ENCODE assay signal across 10 cellular contexts in genomic region chr19:17450264-17451075, GRCh38. TPM values are rescaled to one million over a fixed set of nuclear protein-coding genes. Genes with fewer than 3 reads are reported as not detected.
DNase-seq lines count a peak whose midpoint lies in the region; ATAC-seq, FAIRE-seq and TF ChIP-seq lines count a peak whose summit lies in the region.
"Had no signal": no experiment of that assay in that cellular context is flagged by ENCODE, and none has a peak within 500 bp of the region (broad histone marks: within the 10 kb centered on the region; RNA-seq: fewer than 3 reads in every experiment).

No MANE protein-coding gene starts in this region.

- WGBS in mesendoderm (ENCODE audit: extremely low coverage, insufficient coverage, low lambda C conversion rate), result no CpG with 5 or more reads among the region's 8 CpGs

- no peak for ATAC-seq in HG02884 (IDR thresholded peaks at IDR 0.05; ENCODE audit: unreplicated experiment)

- no peak for TF ChIP-seq CTCF in keratinocyte (optimal IDR thresholded peaks at IDR 0.05 in 1 of 3, IDR thresholded peaks at IDR 0.05 in 1 of 3, conservative IDR thresholded peaks at IDR 0.05 in 1 of 3; ENCODE audit: extremely low read depth in 1 of 3, insufficient read depth in 2 of 3, low read length in 3 of 3)

- H3K23ac ChIP-seq in mesendoderm (ENCODE audit: low read length), result no peak overlapping the region

- peak overlapping the region; percentile 62 for H3K4me2 ChIP-seq in keratinocyte (ENCODE audit: control insufficient read depth, extremely low read depth, insufficient read depth, low read depth, low read length)
- H3K4me2 ChIP-seq in mesendoderm (ENCODE audit: low read length), result no peak overlapping the region

- H3K18ac ChIP-seq in mesendoderm (ENCODE audit: low read length), result no peak overlapping the region

- H3K36me3 ChIP-seq in keratinocyte (ENCODE audit: control insufficient read depth in 2 of 2, extremely low read depth in 1 of 2, insufficient read depth in 2 of 2, low read length in 2 of 2), result no peaks in the 10 kb centered on the region
- H3K36me3 ChIP-seq in mesendoderm (ENCODE audit: control insufficient read depth, insufficient read depth, low read length), result no peaks in the 10 kb centered on the region

- no peaks in the 10 kb centered on the region for H3K79me2 ChIP-seq in keratinocyte (ENCODE audit: control insufficient read depth, insufficient read depth, low read length)
- H3K79me2 ChIP-seq in mesendoderm (ENCODE audit: control insufficient read depth, insufficient read depth, low read length), result no peaks in the 10 kb centered on the region

- H3K27ac ChIP-seq in keratinocyte (ENCODE audit: control insufficient read depth, insufficient read depth, low read length), result peak overlapping the region; percentile 58
- H3K27ac ChIP-seq in mesendoderm (ENCODE audit: low read depth, low read length), result no peak overlapping the region

- no peak overlapping the region for H4K5ac ChIP-seq in mesendoderm (ENCODE audit: low read length)

- no peak overlapping the region for H2BK5ac ChIP-seq in mesendoderm (ENCODE audit: low read length)

- H3K4ac ChIP-seq in mesendoderm (ENCODE audit: low read depth, low read length), result no peak overlapping the region

- no peaks in the 10 kb centered on the region for H3K9me1 ChIP-seq in keratinocyte (ENCODE audit: control insufficient read depth, extremely low read depth, insufficient read depth, low read length)

- H3K4me3 ChIP-seq in keratinocyte (ENCODE audit: control insufficient read depth in 2 of 3, extremely low read depth in 1 of 3, insufficient read depth in 2 of 3, low read depth in 1 of 3, low read length in 3 of 3) (peak overlapping the region in 1 of 3 experiments; percentile 10), mesendoderm (ENCODE audit: low read length) (no peak overlapping the region)

- peak overlapping the region; percentile 58 for H2AFZ ChIP-seq in keratinocyte (ENCODE audit: control insufficient read depth, low read length)

- H3K56ac ChIP-seq in mesendoderm (ENCODE audit: low read length), result no peak overlapping the region

- H3K9ac ChIP-seq in keratinocyte (ENCODE audit: control insufficient read depth, extremely low read depth, insufficient read depth, low read length) (peak overlapping the region; percentile 54), mesendoderm (ENCODE audit: low read length) (no peak overlapping the region)

- dilution Hi-C loops in keratinocyte (cut with MboI; ENCODE audit: extremely low pct_ligation_motif_present, low sequenced_read_pairs), result no loop called here

- H3K4me1 ChIP-seq in keratinocyte (ENCODE audit: control insufficient read depth, extremely low read depth, insufficient read depth, low read length), result peaks cover 10% of the 10 kb centered on the region
- H3K4me1 ChIP-seq in mesendoderm (ENCODE audit: control insufficient read depth, low read depth, low read length), result no peaks in the 10 kb centered on the region

- DNase-seq in stimulated activated naive CD4-positive, alpha-beta T cell treated with Interleukin-2 at 50 U/mL for 16 hours (lab: John Stamatoyannopoulos, UW), result peak; percentile 45
- no peak for DNase-seq in stimulated activated naive CD4-positive, alpha-beta T cell (lab: John Stamatoyannopoulos, UW)
- DNase-seq in activated CD4-positive, alpha-beta T cell treated with anti-CD3 and anti-CD28 coated beads for 24 hours (ENCODE audit: low read depth in 2 of 2), result peak; percentile 22 to 36
- DNase-seq in keratinocyte (ENCODE audit: low read depth, low spot score) (peak; percentile 96), mesendoderm (no peak), NCI-H2227 treated with DMSO at 0.1 percent for 48 hours (lab: John Stamatoyannopoulos, UW) (no peak), occipital lobe (lab: John Stamatoyannopoulos, UW) (no peak)

- H4K20me1 ChIP-seq in keratinocyte (ENCODE audit: control insufficient read depth, extremely low read depth, insufficient read depth, low read length), result no peaks in the 10 kb centered on the region

- no peaks in the 10 kb centered on the region for H3K9me3 ChIP-seq in keratinocyte (ENCODE audit: control insufficient read depth, low read depth, low read length)

- no peak overlapping the region for H2AK5ac ChIP-seq in mesendoderm (ENCODE audit: low read length)

- no peaks in the 10 kb centered on the region for H3K79me1 ChIP-seq in mesendoderm (ENCODE audit: low read length)

- FAIRE-seq in keratinocyte (lab: Jason Lieb, UNC), result peak; percentile 100

- H2BK15ac ChIP-seq in mesendoderm (replicated peaks; ENCODE audit: low read depth), result no peak overlapping the region

- no peak overlapping the region for H4K8ac ChIP-seq in mesendoderm (ENCODE audit: low read depth, low read length)

- no peak overlapping the region for H2BK120ac ChIP-seq in mesendoderm (ENCODE audit: low read depth, low read length)

- peaks cover 22% of the 10 kb centered on the region for H3K27me3 ChIP-seq in keratinocyte (ENCODE audit: control insufficient read depth, extremely low read depth, insufficient read depth, low read length)
- peaks cover 7% of the 10 kb centered on the region for H3K27me3 ChIP-seq in mesendoderm (ENCODE audit: insufficient read depth, low read length, poor library complexity)

RNA-seq across cellular contexts. Expression of gene TMEM221, which starts 2.0 kb away (rescaled TPM):
- 0.04 to 0.08 TPM (median 0.06 TPM) in 3 replicates for polyA plus RNA-seq in keratinocyte
- polyA plus RNA-seq in keratinocyte (2011; ENCODE audit: low read depth), result not detected
- polyA plus RNA-seq in keratinocyte (2011; cell fraction: cytosol; rRNA removed), result 0.04 and 0.09 TPM in 2 replicates
- 0.16 and 0.27 TPM in 2 replicates for polyA plus RNA-seq in keratinocyte (2011; cell fraction: nucleus; rRNA removed)
- 0.10 and 0.25 TPM in 2 replicates for polyA plus RNA-seq in keratinocyte (2012; ENCODE audit: low replicate concordance)
- 0.16 TPM in 1 of 3 replicates, not detected in the others for polyA minus RNA-seq in keratinocyte
- polyA minus RNA-seq in keratinocyte (2011; cell fraction: cytosol; rRNA and poly(A)+ RNA removed), result not detected
- not detected in 2 replicates for polyA minus RNA-seq in keratinocyte (2011; cell fraction: nucleus; rRNA and poly(A)+ RNA removed)
- 0.22 TPM for polyA plus RNA-seq in mesendoderm (2013, experiment 1 of 2)
- 0.25 TPM for polyA plus RNA-seq in mesendoderm (2013, experiment 2 of 2)
- total RNA-seq in occipital lobe, result 0.94 TPM
- total RNA-seq: dermis microvascular lymphatic vessel endothelial cell had no signal

RNA-seq across cellular contexts. Expression of gene NXNL1, which starts 10.3 kb away (rescaled TPM):
- not detected in 3 replicates for polyA plus RNA-seq in keratinocyte
- polyA plus RNA-seq in keratinocyte (2011; ENCODE audit: low read depth), result not detected
- polyA plus RNA-seq in keratinocyte (2011; cell fraction: cytosol; rRNA removed), result not detected in 2 replicates
- polyA plus RNA-seq in keratinocyte (2011; cell fraction: nucleus; rRNA removed), result not detected in 2 replicates
- not detected in 2 replicates for polyA plus RNA-seq in keratinocyte (2012; ENCODE audit: low replicate concordance)
- polyA minus RNA-seq in keratinocyte, result not detected in 3 replicates
- polyA minus RNA-seq in keratinocyte (2011; cell fraction: cytosol; rRNA and poly(A)+ RNA removed), result not detected
- not detected in 2 replicates for polyA minus RNA-seq in keratinocyte (2011; cell fraction: nucleus; rRNA and poly(A)+ RNA removed)
- polyA plus RNA-seq in mesendoderm (2013, experiment 1 of 2), result not detected
- polyA plus RNA-seq in mesendoderm (2013, experiment 2 of 2), result not detected
- not detected for total RNA-seq in occipital lobe
- total RNA-seq: dermis microvascular lymphatic vessel endothelial cell, liver had no signal
- polyA plus RNA-seq: liver had no signal

RNA-seq across cellular contexts. Expression of gene SLC27A1, which starts 19.9 kb away (rescaled TPM):
- polyA plus RNA-seq in keratinocyte, result 8.4 to 12.6 TPM (median 11.7 TPM) in 3 replicates
- 2.0 TPM for polyA plus RNA-seq in keratinocyte (2011; ENCODE audit: low read depth)
- polyA plus RNA-seq in keratinocyte (2011; cell fraction: cytosol; rRNA removed), result 4.7 and 8.4 TPM in 2 replicates
- polyA plus RNA-seq in keratinocyte (2011; cell fraction: nucleus; rRNA removed), result 28.1 and 38.7 TPM in 2 replicates
- polyA plus RNA-seq in keratinocyte (2012; ENCODE audit: low replicate concordance), result 6.2 and 16.0 TPM in 2 replicates
- 7.9 to 23.1 TPM (median 12.0 TPM) in 3 replicates for polyA minus RNA-seq in keratinocyte
- polyA minus RNA-seq in keratinocyte (2011; cell fraction: cytosol; rRNA and poly(A)+ RNA removed), result 31.8 TPM
- 23.7 and 24.8 TPM in 2 replicates for polyA minus RNA-seq in keratinocyte (2011; cell fraction: nucleus; rRNA and poly(A)+ RNA removed)
- polyA plus RNA-seq in mesendoderm (2013, experiment 1 of 2), result 2.0 TPM
- polyA plus RNA-seq in mesendoderm (2013, experiment 2 of 2), result 1.8 TPM
- 14.2 TPM for total RNA-seq in occipital lobe

RNA-seq across cellular contexts. Expression of gene MVB12A, which starts 30.6 kb away (rescaled TPM):
- polyA plus RNA-seq in keratinocyte, result 23.3 to 36.6 TPM (median 33.0 TPM) in 3 replicates
- 9.5 TPM for polyA plus RNA-seq in keratinocyte (2011; ENCODE audit: low read depth)
- polyA plus RNA-seq in keratinocyte (2011; cell fraction: cytosol; rRNA removed), result 17.9 and 36.2 TPM in 2 replicates
- polyA plus RNA-seq in keratinocyte (2011; cell fraction: nucleus; rRNA removed), result 21.8 and 31.9 TPM in 2 replicates
- polyA plus RNA-seq in keratinocyte (2012; ENCODE audit: low replicate concordance), result 26.7 and 44.0 TPM in 2 replicates
- polyA minus RNA-seq in keratinocyte, result 10.8 to 34.4 TPM (median 16.2 TPM) in 3 replicates
- polyA minus RNA-seq in keratinocyte (2011; cell fraction: cytosol; rRNA and poly(A)+ RNA removed), result 29.9 TPM
- 8.5 and 10.2 TPM in 2 replicates for polyA minus RNA-seq in keratinocyte (2011; cell fraction: nucleus; rRNA and poly(A)+ RNA removed)
- polyA plus RNA-seq in mesendoderm (2013, experiment 1 of 2), result 24.2 TPM
- polyA plus RNA-seq in mesendoderm (2013, experiment 2 of 2), result 22.3 TPM
- 19.3 TPM for total RNA-seq in occipital lobe

RNA-seq across cellular contexts. Expression of gene BST2, which starts 45.0 kb away (rescaled TPM):
- polyA plus RNA-seq in keratinocyte, result 4.0 to 8.4 TPM (median 4.4 TPM) in 3 replicates
- polyA plus RNA-seq in keratinocyte (2011; ENCODE audit: low read depth), result not detected
- polyA plus RNA-seq in keratinocyte (2011; cell fraction: cytosol; rRNA removed), result 2.7 and 5.7 TPM in 2 replicates
- 4.3 and 6.3 TPM in 2 replicates for polyA plus RNA-seq in keratinocyte (2011; cell fraction: nucleus; rRNA removed)
- polyA plus RNA-seq in keratinocyte (2012; ENCODE audit: low replicate concordance), result 0.17 and 3.1 TPM in 2 replicates
- 0.48 to 4.6 TPM (median 1.7 TPM) in 3 replicates for polyA minus RNA-seq in keratinocyte
- 8.8 TPM for polyA minus RNA-seq in keratinocyte (2011; cell fraction: cytosol; rRNA and poly(A)+ RNA removed)
- 2.1 and 5.0 TPM in 2 replicates for polyA minus RNA-seq in keratinocyte (2011; cell fraction: nucleus; rRNA and poly(A)+ RNA removed)
- 4.3 TPM for polyA plus RNA-seq in mesendoderm (2013, experiment 1 of 2)
- 4.1 TPM for polyA plus RNA-seq in mesendoderm (2013, experiment 2 of 2)
- 3.3 TPM for total RNA-seq in occipital lobe

Comparison
In these comparisons a context has a peak if more than half of its experiments do, and no peak if none do; other contexts are left out.
1. DNase-seq: peak in stimulated activated naive CD4-positive, alpha-beta T cell treated with Interleukin-2 at 50 U/mL for 16 hours (single experiment), activated CD4-positive, alpha-beta T cell treated with anti-CD3 and anti-CD28 coated beads for 24 hours (2 of 2) and keratinocyte (single experiment); none in stimulated activated naive CD4-positive, alpha-beta T cell (0 of 6), mesendoderm (single experiment), NCI-H2227 treated with DMSO at 0.1 percent for 48 hours (single experiment) and occipital lobe (single experiment).